Comparison of ENCODE assay signal across 8 cellular contexts in the genomic region with DNA sequence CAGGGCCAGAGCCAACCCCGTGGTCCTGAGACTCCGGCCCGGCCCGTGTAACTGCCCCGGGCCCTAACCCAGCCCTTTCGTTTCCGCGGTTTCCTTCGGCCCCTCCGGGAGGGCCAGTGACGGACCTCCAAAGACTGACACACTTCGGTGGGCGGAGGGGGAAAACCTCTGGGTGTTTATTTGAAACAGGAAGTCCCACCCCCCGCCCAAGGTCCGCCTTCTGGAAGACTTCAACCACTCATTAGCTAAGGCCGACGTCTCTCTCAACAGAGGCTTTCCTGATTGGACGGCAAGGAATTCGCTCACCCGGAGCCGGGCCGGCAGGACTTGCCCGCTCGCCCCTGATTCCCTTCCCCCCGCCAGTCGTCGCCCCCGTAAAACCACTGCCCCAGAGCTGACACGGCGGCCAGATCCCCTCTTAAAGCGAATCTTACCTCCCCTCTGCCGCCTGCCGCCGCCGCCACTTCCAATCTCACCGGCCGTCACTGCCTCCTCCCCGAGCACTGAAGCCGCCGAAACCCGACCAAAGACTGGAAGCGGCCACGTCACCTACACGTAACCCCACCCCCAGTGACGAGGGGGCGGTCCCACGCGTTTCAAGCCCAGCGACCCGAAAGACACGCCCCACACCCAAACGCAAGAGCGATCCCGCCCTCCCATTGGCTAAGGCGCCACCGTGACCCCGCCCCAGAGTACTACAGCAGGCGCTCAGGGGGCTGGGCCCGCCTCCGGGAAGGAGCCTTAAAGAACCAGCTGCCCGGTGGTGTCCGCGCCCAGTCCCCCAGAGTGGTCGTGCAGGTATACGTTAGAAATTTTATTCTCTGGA. TPM values are rescaled to one million over a fixed set of nuclear protein-coding genes. Genes with fewer than 3 reads are reported as not detected.
DNase-seq lines count a peak whose midpoint lies in the region; ATAC-seq and TF ChIP-seq lines count a peak whose summit lies in the region.

A gene with protein sequence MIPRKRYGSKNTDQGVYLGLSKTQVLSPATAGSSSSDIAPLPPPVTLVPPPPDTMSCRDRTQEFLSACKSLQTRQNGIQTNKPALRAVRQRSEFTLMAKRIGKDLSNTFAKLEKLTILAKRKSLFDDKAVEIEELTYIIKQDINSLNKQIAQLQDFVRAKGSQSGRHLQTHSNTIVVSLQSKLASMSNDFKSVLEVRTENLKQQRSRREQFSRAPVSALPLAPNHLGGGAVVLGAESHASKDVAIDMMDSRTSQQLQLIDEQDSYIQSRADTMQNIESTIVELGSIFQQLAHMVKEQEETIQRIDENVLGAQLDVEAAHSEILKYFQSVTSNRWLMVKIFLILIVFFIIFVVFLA (minus strand): TSS at position 532 of the 826 bp plus-strand sequence. CDS start 808 bp downstream, outside the sequence.

- no peak within 1 kb of the TSS for H2AFZ ChIP-seq in OCI-LY1 (ENCODE audit: low read length)

- no peak for TF ChIP-seq CTCF in Calu3 (IDR thresholded peaks at IDR 0.05; ENCODE audit: unreplicated experiment)
- TF ChIP-seq CTCF in OCI-LY1 (IDR thresholded peaks at IDR 0.05; ENCODE audit: low read length), result no peak

- CTCF ChIA-PET in Calu3 (lab: Charles Lee), result interaction anchor here (0.6 to 1.1 kb wide), 4 partner anchors 45 to 679 kb away, joined by 3 to 7 read pairs (median 3); no protein-coding TSS in a partner anchor

- H3K79me2 ChIP-seq in OCI-LY1 (ENCODE audit: insufficient read depth, low read length), result peaks cover 13% of the 10 kb centered on the region

- no peaks in the 10 kb centered on the region for H3F3A ChIP-seq in OCI-LY1 (ENCODE audit: insufficient read depth, low read length)

- H3K27me3 ChIP-seq in HUES64 (ENCODE audit: insufficient read depth, low read length) (no peaks in the 10 kb centered on the region), OCI-LY1 (ENCODE audit: insufficient read depth, low read length) (no peaks in the 10 kb centered on the region)

- H4K20me1 ChIP-seq in OCI-LY1 (ENCODE audit: insufficient read depth, low read length), result no peaks in the 10 kb centered on the region

- no peaks in the 10 kb centered on the region for H3K9me3 ChIP-seq in HUES64 (ENCODE audit: insufficient read depth, low read depth, low read length)
- H3K9me3 ChIP-seq in OCI-LY1 (ENCODE audit: low read length), result no peaks in the 10 kb centered on the region
- no peaks in the 10 kb centered on the region for H3K9me3 ChIP-seq in mesodermal cell (ENCODE audit: control insufficient read depth, low read length)

- in situ Hi-C loops in endometrial microvascular endothelial cells (cut with HindIII; ENCODE audit: inconsistent ontology term, low pct_unique_long_range_greater_than_20kb, low sequenced_read_pairs), result no loop called here

- H3K4me1 ChIP-seq in HUES64 (ENCODE audit: insufficient read depth, low read length) (peaks cover 13% of the 10 kb centered on the region; the same call in 1 of the 2 replicates), OCI-LY1 (ENCODE audit: insufficient read depth, low read length, severe bottlenecking) (peaks cover 22% of the 10 kb centered on the region), mesodermal cell (ENCODE audit: control insufficient read depth, insufficient read depth, low read length, poor library complexity, severe bottlenecking) (peaks cover 8% of the 10 kb centered on the region)

- peaks cover 56% of the 10 kb centered on the region for H3K36me3 ChIP-seq in HUES64 (ENCODE audit: insufficient read depth, low read length)
- peaks cover 47% of the 10 kb centered on the region for H3K36me3 ChIP-seq in OCI-LY1 (ENCODE audit: insufficient read depth, low read length)
- peaks cover 71% of the 10 kb centered on the region for H3K36me3 ChIP-seq in mesodermal cell (ENCODE audit: control insufficient read depth, insufficient read depth, low read length)

- H3K4me2 ChIP-seq in OCI-LY1 (ENCODE audit: low read length), result peak within 1 kb of the TSS; percentile 81

- peaks cover 10% of the 10 kb centered on the region for H3K4me1 Mint-ChIP-seq in Calu3 (ENCODE audit: low read depth, unreplicated experiment)

- H3K27me3 Mint-ChIP-seq in Calu3 (ENCODE audit: unreplicated experiment), result no peaks in the 10 kb centered on the region

- intact Hi-C loops in Calu3 (cut with micrococcal nuclease; ENCODE audit: unreplicated experiment), result no loop called here

- under 1% methylated on average over 65 of the region's 65 CpGs for WGBS in HUES64
- 0% methylated on average over 32 to 49 of the region's 65 CpGs for WGBS in mesodermal cell (ENCODE audit: insufficient coverage in 2 of 2), 2 experiments

- H3K9me3 Mint-ChIP-seq in Calu3 (ENCODE audit: low read depth, unreplicated experiment), result no peaks in the 10 kb centered on the region

- peak; percentile 99 for DNase-seq in Calu3
- peak; percentile 99 for DNase-seq in activated CD8-positive, alpha-beta memory T cell treated with anti-CD3 and anti-CD28 coated beads, Interleukin-2, amount 50 U/mL, for 4 hours
- peak; percentile 97 to 98 for DNase-seq in stimulated activated CD8-positive, alpha-beta memory T cell treated with anti-CD3 and anti-CD28 coated beads, Interleukin-15, amount 100 ng/mL, for 4 hours (ENCODE audit: low read depth in 2 of 2)

- no peaks in the 10 kb centered on the region for H3K9me2 ChIP-seq in OCI-LY1 (ENCODE audit: low read depth, low read length)

- TSS peak; percentile 40 for BruUV-seq in Calu3 (replicated peaks; lab: Mats Ljungman, UMichigan)

- ATAC-seq in GM21447 (IDR thresholded peaks at IDR 0.05; ENCODE audit: unreplicated experiment), result peak; percentile 82

- peaks cover 71% of the 10 kb centered on the region for H3K36me3 Mint-ChIP-seq in Calu3 (ENCODE audit: insufficient read depth, unreplicated experiment)

- peak within 1 kb of the TSS; percentile 95 for H3K9ac ChIP-seq in HUES64 (ENCODE audit: low read depth, low read length)
- H3K9ac ChIP-seq in OCI-LY1 (ENCODE audit: low read length), result peak within 1 kb of the TSS; percentile 81

- peak within 1 kb of the TSS; percentile 89 for H3K4me3 ChIP-seq in HUES64 (ENCODE audit: low read length)
- H3K4me3 ChIP-seq in OCI-LY1 (ENCODE audit: low read depth, low read length, poor library complexity, severe bottlenecking), result peak within 1 kb of the TSS; percentile 81
- H3K4me3 ChIP-seq in mesodermal cell (ENCODE audit: extremely low read depth, insufficient read depth, low read length, poor library complexity, severe bottlenecking), result peak within 1 kb of the TSS; percentile 85

- H3K27ac Mint-ChIP-seq in Calu3 (ENCODE audit: unreplicated experiment), result peak within 1 kb of the TSS; percentile 92

- H3K4me3 Mint-ChIP-seq in Calu3 (ENCODE audit: low read depth, unreplicated experiment), result peak within 1 kb of the TSS; percentile 85

- peak within 1 kb of the TSS; percentile 97 for H3K27ac ChIP-seq in HUES64 (ENCODE audit: low read depth, low read length)
- H3K27ac ChIP-seq in OCI-LY1 (ENCODE audit: low read depth, low read length, poor library complexity, severe bottlenecking), result peak within 1 kb of the TSS; percentile 65
- H3K27ac ChIP-seq in mesodermal cell (ENCODE audit: low read depth, low read length, severe bottlenecking), result peak within 1 kb of the TSS; percentile 100

RNA-seq across cellular contexts. Expression of the gene that starts here (rescaled TPM):
- total RNA-seq in Calu3 (2022) (38.3 and 39.2 TPM in 2 replicates), endometrial microvascular endothelial cells (ENCODE audit: inconsistent ontology term) (33.4 TPM)
- polyA plus RNA-seq in HUES64 (2013, experiment 1 of 2), result 18.5 TPM
- polyA plus RNA-seq in HUES64 (2013, experiment 2 of 2), result 23.5 TPM
- polyA plus RNA-seq in mesodermal cell (2013, experiment 1 of 2), result 54.7 TPM
- polyA plus RNA-seq in mesodermal cell (2013, experiment 2 of 2), result 54.2 TPM

Comparison
In these comparisons a context has a peak if more than half of its experiments do, and no peak if none do; other contexts are left out.
1. Peak in every context shown above with its lines: DNase-seq, ATAC-seq, H3K4me3 ChIP-seq and H3K27ac ChIP-seq.